1 cellular context compared by ENCODE assay signal in genomic region chr19:58326501-58326913, GRCh38.
TF ChIP-seq lines count a peak whose summit lies in the region.

No MANE protein-coding gene starts in this region.

TF ChIP-seq in A549, 52 proteins besides CTCF, POLR2A, EP300 and RAD21:
- TF ChIP-seq MAFK (IDR thresholded peaks at IDR 0.05; ENCODE audit: partially characterized antibody) (no peak), SMC3 (IDR thresholded peaks at IDR 0.05) (no peak), FOSL2 (IDR thresholded peaks at IDR 0.05) (no peak), FOSL2 (CRISPR knock-in tag; IDR thresholded peaks at IDR 0.05) (no peak), RCOR1 (IDR thresholded peaks at IDR 0.05; ENCODE audit: low read depth, low read length) (no peak), NFE2L2 (conservative IDR thresholded peaks at IDR 0.05; ENCODE audit: low read length) (no peak), USF2 (IDR thresholded peaks at IDR 0.05) (no peak), HMGXB4 (CRISPR knock-in tag; IDR thresholded peaks at IDR 0.05; ENCODE audit: borderline replicate concordance) (no peak), TP53 (CRISPR knock-in tag; IDR thresholded peaks at IDR 0.05) (no peak), EHF (CRISPR knock-in tag; IDR thresholded peaks at IDR 0.05) (no peak), ZFP36 (IDR thresholded peaks at IDR 0.05; ENCODE audit: borderline replicate concordance, partially characterized antibody) (no peak), SREBF2 (IDR thresholded peaks at IDR 0.05) (no peak), REST (IDR thresholded peaks at IDR 0.05) (no peak)
